ENCODE assay signal across 25 cellular contexts in the genomic region with DNA sequence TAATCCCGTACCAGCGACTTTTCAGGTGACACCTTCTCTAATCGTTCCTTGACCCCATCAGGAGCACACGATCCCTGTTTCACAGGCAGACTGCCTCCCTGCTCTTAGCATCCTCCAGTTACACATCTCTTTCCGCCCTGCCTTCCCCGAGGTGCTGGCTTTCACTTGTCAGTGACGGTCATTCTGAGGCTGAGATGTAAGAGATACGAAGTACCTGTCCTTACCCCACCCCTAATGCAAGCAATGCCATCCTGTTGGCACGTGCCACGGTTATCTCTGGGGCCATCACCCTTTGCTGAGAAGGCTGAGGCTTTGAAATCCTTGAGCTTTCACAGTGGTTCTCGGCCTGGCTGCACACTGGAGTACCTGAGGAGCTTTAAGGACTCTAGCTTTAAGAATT.
"Had no signal": no experiment of that assay in that cellular context is flagged by ENCODE, and none has a peak within 500 bp of the region (broad histone marks: within the 10 kb centered on the region; RNA-seq: fewer than 3 reads in every experiment).

No MANE protein-coding gene starts in this region.

- H3K36me3 ChIP-seq: MG63 had no signal

- H3K36me3 Mint-ChIP-seq: activated CD8-positive, alpha-beta memory T cell treated with anti-CD3 and anti-CD28 coated beads, Interleukin-2, amount 10 ng/mL, durations not matched to agents 7 days and 5 days had no signal

- H3K27ac Mint-ChIP-seq: activated CD8-positive, alpha-beta memory T cell treated with anti-CD3 and anti-CD28 coated beads, Interleukin-2, amount 10 ng/mL, durations not matched to agents 7 days and 5 days; activated naive CD8-positive, alpha-beta T cell; activated T-cell treated with anti-CD3 and anti-CD28 coated beads, Interleukin-2, amount 50 U/mL, for 24 hours; activated T-helper 1 cell treated with anti-CD3 and anti-CD28 coated beads, Interleukin-12 subunit alpha, Interleukin-12 subunit beta, Interleukin-2, Interleukin-4 antibody, amounts not matched to agents 30 ng/mL and 10 ng/mL and 1 ng/mL, durations not matched to agents 14 hours and 24 hours and 36 hours; brain; T-helper 1 cell treated with Interleukin-12 subunit alpha and Interleukin-12 subunit beta and Interleukin-4 antibody, amounts not matched to agents 30 μg/mL and 1 μg/mL, for 36 hours; WTC11 had no signal

- H3K4me1 Mint-ChIP-seq: WTC11 had no signal

- ATAC-seq: activated CD8-positive, alpha-beta memory T cell treated with anti-CD3 and anti-CD28 coated beads, Interleukin-2, amount 10 ng/mL, durations not matched to agents 7 days and 5 days; PC-3; WTC11 had no signal

- H3K9me3 ChIP-seq: MG63 had no signal

- DNase-seq: activated CD4-positive, alpha-beta T cell treated with anti-CD3 and anti-CD28 coated beads for 48 hours; activated CD4-positive, alpha-beta T cell treated with anti-CD3 and anti-CD28 coated beads, Interleukin-2, amount 50 U/mL, for 4 hours; activated CD4-positive, CD25-positive, alpha-beta regulatory T cell treated with anti-CD3 and anti-CD28 coated beads, Interleukin-2, amount 50 U/mL, for 72 hours; activated CD8-positive, alpha-beta memory T cell treated with anti-CD3 and anti-CD28 coated beads, Interleukin-2, amount 10 ng/mL, durations not matched to agents 7 days and 5 days; activated effector memory CD4-positive, alpha-beta T cell treated with Interleukin-2 at 50 U/mL for 16 hours; activated naive CD4-positive, alpha-beta T cell treated with Interleukin-2 at 50 U/mL for 16 hours; activated T-cell treated with anti-CD3 and anti-CD28 coated beads, Interleukin-2, amount 50 U/mL, for 24 hours; amygdala; KG1; MG63; MV-4-11; NCI-H1092 treated with DMSO at 0.1 percent for 48 hours; NCI-H1436; NCI-H1694 treated with DMSO at 0.1 percent for 48 hours; NCI-H2029 treated with DMSO at 0.1 percent for 48 hours; NCI-H345; NCI-H510A; NCI-H69; PC-3; SHP77 treated with DMSO at 0.1 percent for 48 hours had no signal

- H3K9me3 Mint-ChIP-seq: activated T-helper 1 cell treated with anti-CD3 and anti-CD28 coated beads, Interleukin-12 subunit alpha, Interleukin-12 subunit beta, Interleukin-2, Interleukin-4 antibody, amounts not matched to agents 30 ng/mL and 10 ng/mL and 1 ng/mL, durations not matched to agents 14 hours and 24 hours and 36 hours; T-helper 1 cell treated with Interleukin-12 subunit alpha and Interleukin-12 subunit beta and Interleukin-4 antibody, amounts not matched to agents 30 μg/mL and 1 μg/mL, for 36 hours had no signal

- H3K4me3 ChIP-seq: MG63 had no signal

- H3K4me3 Mint-ChIP-seq: activated CD8-positive, alpha-beta memory T cell treated with anti-CD3 and anti-CD28 coated beads, Interleukin-2, amount 10 ng/mL, durations not matched to agents 7 days and 5 days; activated naive CD8-positive, alpha-beta T cell; activated T-cell treated with anti-CD3 and anti-CD28 coated beads, Interleukin-2, amount 50 U/mL, for 24 hours; activated T-helper 1 cell treated with anti-CD3 and anti-CD28 coated beads, Interleukin-12 subunit alpha, Interleukin-12 subunit beta, Interleukin-2, Interleukin-4 antibody, amounts not matched to agents 30 ng/mL and 10 ng/mL and 1 ng/mL, durations not matched to agents 14 hours and 24 hours and 36 hours; brain; T-helper 1 cell treated with Interleukin-12 subunit alpha and Interleukin-12 subunit beta and Interleukin-4 antibody, amounts not matched to agents 30 μg/mL and 1 μg/mL, for 36 hours; WTC11 had no signal
